In the genomic region with DNA sequence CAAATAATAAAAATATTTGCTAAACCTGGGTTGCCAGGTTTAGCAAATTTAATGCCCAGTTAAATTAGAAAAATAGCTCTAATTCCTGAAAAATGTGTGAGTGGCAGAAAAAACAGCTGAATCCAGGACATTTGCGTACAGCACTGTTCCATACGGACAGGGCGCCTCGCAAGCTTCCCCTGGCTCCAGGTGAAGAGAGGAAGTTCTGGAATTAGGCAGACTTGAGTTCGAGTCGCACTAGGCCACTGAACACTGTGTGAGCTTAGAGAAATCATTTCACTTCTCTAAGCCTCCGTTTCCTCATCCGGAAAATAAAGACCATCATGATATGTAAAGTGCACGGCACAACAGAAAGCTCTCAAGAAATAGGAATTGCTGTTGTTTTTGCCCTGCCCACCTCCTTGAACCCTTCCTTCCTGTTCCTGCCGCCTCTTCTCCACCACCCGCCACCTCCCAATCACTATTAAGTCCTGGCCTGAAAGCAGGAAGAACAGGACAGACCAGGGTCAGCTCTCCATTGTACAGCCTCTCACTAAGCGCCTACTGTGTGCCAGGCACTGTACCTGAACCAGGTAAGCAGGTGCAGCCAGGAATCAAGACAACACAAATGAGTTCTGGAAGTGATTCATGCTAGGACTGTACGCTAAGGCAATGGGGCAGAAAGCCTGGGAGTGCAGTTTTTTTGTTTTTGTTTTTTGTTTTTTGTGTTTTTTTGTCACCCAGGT, we compare ENCODE assay signal across 9 cellular contexts. TPM values are rescaled to one million over a fixed set of nuclear protein-coding genes. Genes with fewer than 3 reads are reported as not detected.
DNase-seq lines count a peak whose midpoint lies in the region; TF ChIP-seq lines count a peak whose summit lies in the region.
"Had no signal": no experiment of that assay in that cellular context is flagged by ENCODE, and none has a peak within 500 bp of the region (broad histone marks: within the 10 kb centered on the region; RNA-seq: fewer than 3 reads in every experiment).

No MANE protein-coding gene starts in this region.

- DNase-seq in CD14-positive monocyte (ENCODE audit: low spot score) (no peak), MM.1S (no peak), neural crest cell (ENCODE audit: low read depth, low spot score) (no peak), T-helper 9 cell (no peak), erythroblast (lab: John Stamatoyannopoulos, UW) (no peak), medulla oblongata (ENCODE audit: extremely low spot score) (no peak), NOMO-1 treated with dmso at 0.1 percent for 144 hours (lab: John Stamatoyannopoulos, UW; ENCODE audit: unreplicated experiment) (no peak)
- DNase-seq: SIG-M5 had no signal

- WGBS in ectodermal cell, 2 experiments = 80% methylated on average over 13 of the region's 13 CpGs

- H3K4me2 ChIP-seq in MM.1S (ENCODE audit: low read depth, low read length) = peak overlapping the region; percentile 59; the same call in 1 of the 2 replicates

- no peak overlapping the region for H3K27ac ChIP-seq in MM.1S (ENCODE audit: low read length)
- H3K27ac ChIP-seq in ectodermal cell (ENCODE audit: insufficient read depth, low read depth, low read length, poor library complexity, severe bottlenecking) = no peak overlapping the region

- intact Hi-C loops in CD14-positive monocyte (cut with micrococcal nuclease) = no loop called here

- H3K4me3 ChIP-seq in MM.1S (ENCODE audit: low read length) = peak overlapping the region; percentile 61; the same call in 1 of the 2 replicates
- peak overlapping the region; percentile 90 for H3K4me3 ChIP-seq in ectodermal cell (ENCODE audit: insufficient read depth, low read depth, low read length)

- H3K9me3 Mint-ChIP-seq in CD14-positive monocyte (peaks cover 8 to 14% (median 12%) of the 10 kb centered on the region in 7 donors), neural crest cell (no peaks in the 10 kb centered on the region)

- H3K9me3 ChIP-seq in MM.1S (replicated peaks; ENCODE audit: insufficient read depth, low read length) = no peaks in the 10 kb centered on the region
- no peaks in the 10 kb centered on the region for H3K9me3 ChIP-seq in ectodermal cell (ENCODE audit: control insufficient read depth, low read length)

- H3K4me1 Mint-ChIP-seq in CD14-positive monocyte (peaks cover 31% of the 10 kb centered on the region), neural crest cell (peaks cover 20% of the 10 kb centered on the region)

- no peak overlapping the region; the same call in 1 of the 2 replicates for H3K9ac ChIP-seq in MM.1S (ENCODE audit: low read length)

- H3K79me2 ChIP-seq in MM.1S (ENCODE audit: low read length) = no peaks in the 10 kb centered on the region

- H3K4me1 ChIP-seq in MM.1S (ENCODE audit: low read length) = no peaks in the 10 kb centered on the region
- H3K4me1 ChIP-seq in ectodermal cell (ENCODE audit: control insufficient read depth, insufficient read depth, low read length) = no peaks in the 10 kb centered on the region

- H3K27me3 ChIP-seq in MM.1S (replicated peaks; ENCODE audit: insufficient read depth, low read length) (no peaks in the 10 kb centered on the region), ectodermal cell (ENCODE audit: control insufficient read depth, insufficient read depth, low read length, poor library complexity, severe bottlenecking) (peaks cover 23% of the 10 kb centered on the region)

- H3F3A ChIP-seq in MM.1S (ENCODE audit: insufficient read depth, low read length) = no peaks in the 10 kb centered on the region

- no peaks in the 10 kb centered on the region for H3K9me2 ChIP-seq in MM.1S (replicated peaks; ENCODE audit: insufficient read depth, low read length)

- H3K36me3 Mint-ChIP-seq in CD14-positive monocyte = peaks cover 33 to 41% of the 10 kb centered on the region in 2 donors
- H3K36me3 Mint-ChIP-seq in neural crest cell (ENCODE audit: low read depth) = peaks cover 8% of the 10 kb centered on the region

- peak overlapping the region; percentile 86 to 87 for H3K4me3 Mint-ChIP-seq in CD14-positive monocyte
- H3K4me3 Mint-ChIP-seq in neural crest cell = peak overlapping the region; percentile 93

- no peaks in the 10 kb centered on the region for H3K36me3 ChIP-seq in MM.1S (replicated peaks; ENCODE audit: insufficient read depth, low read length)
- H3K36me3 ChIP-seq in ectodermal cell (ENCODE audit: control insufficient read depth, insufficient read depth, low read length) = no peaks in the 10 kb centered on the region

- TF ChIP-seq CTCF in CD14-positive monocyte (IDR thresholded peaks at IDR 0.05) (no peak), MM.1S (IDR thresholded peaks at IDR 0.05; ENCODE audit: low read length) (no peak), neural crest cell (conservative IDR thresholded peaks at IDR 0.05) (no peak)

- H4K20me1 ChIP-seq in MM.1S (ENCODE audit: insufficient read depth, low read length) = no peaks in the 10 kb centered on the region

- H3K27ac Mint-ChIP-seq in CD14-positive monocyte = peak overlapping the region; percentile 75 to 90 (median 82)
- no peak overlapping the region for H3K27ac Mint-ChIP-seq in neural crest cell (ENCODE audit: unreplicated experiment)

- H3K27me3 Mint-ChIP-seq in CD14-positive monocyte (ENCODE audit: low read depth in 3 of 3) (peaks cover 1 to 10% (median 2%) of the 10 kb centered on the region in 3 donors), neural crest cell (ENCODE audit: low read depth) (no peaks in the 10 kb centered on the region)

- TF ChIP-seq POLR2A in erythroblast (IDR thresholded peaks at IDR 0.05; ENCODE audit: low read length) = no peak

- peak overlapping the region; percentile 58; the same call in 1 of the 2 replicates for H2AFZ ChIP-seq in MM.1S (ENCODE audit: low read length)

RNA-seq across cellular contexts. Expression of gene PHETA1, which starts 0.8 kb away (rescaled TPM):
- 1 to 10 TPM; 3.4 to 4.9 TPM for polyA plus RNA-seq in CD14-positive monocyte
- 11.7 TPM for polyA plus RNA-seq in ectodermal cell (2013, experiment 1 of 4)
- 11.6 TPM for polyA plus RNA-seq in ectodermal cell (2013, experiment 2 of 4)
- polyA plus RNA-seq in ectodermal cell (2013, experiment 3 of 4) = 9.0 TPM
- 10.1 TPM for polyA plus RNA-seq in ectodermal cell (2013, experiment 4 of 4)
- 34.2 and 34.8 TPM in 2 replicates for total RNA-seq in neural crest cell

RNA-seq across cellular contexts. Expression of gene SH2B3, which starts 36.1 kb away (rescaled TPM):
- polyA plus RNA-seq in CD14-positive monocyte = 10 to 100 TPM; 15.2 to 33.5 TPM
- 6.6 TPM for polyA plus RNA-seq in ectodermal cell (2013, experiment 1 of 4)
- 7.4 TPM for polyA plus RNA-seq in ectodermal cell (2013, experiment 2 of 4)
- polyA plus RNA-seq in ectodermal cell (2013, experiment 3 of 4) = 6.4 TPM
- polyA plus RNA-seq in ectodermal cell (2013, experiment 4 of 4) = 5.4 TPM
- total RNA-seq in neural crest cell = 11.3 and 11.8 TPM in 2 replicates
